In genomic region chr15:81261172-81261808, GRCh38 we compare ENCODE assay signal across 25 cellular contexts.
DNase-seq lines count a peak whose midpoint lies in the region; ATAC-seq, FAIRE-seq and TF ChIP-seq lines count a peak whose summit lies in the region.
"Had no signal": no experiment of that assay in that cellular context is flagged by ENCODE, and none has a peak within 500 bp of the region (broad histone marks: within the 10 kb centered on the region; RNA-seq: fewer than 3 reads in every experiment).

No MANE protein-coding gene starts in this region.

- FAIRE-seq in GM12892 (lab: Jason Lieb, UNC): no peak
- FAIRE-seq: GM12878, GM19239 had no signal

- no peak overlapping the region for H3K14ac ChIP-seq in neuronal stem cell (ENCODE audit: low read length)

- H3K27ac Mint-ChIP-seq in GM23338: no peak overlapping the region
- no peak overlapping the region for H3K27ac Mint-ChIP-seq in nephron progenitor cell
- H3K27ac Mint-ChIP-seq: CD14-positive monocyte; CD4-positive, alpha-beta memory T cell; CD4-positive, CD25-positive, alpha-beta regulatory T cell; CD8-positive, alpha-beta memory T cell had no signal

- no peak overlapping the region for H3K4me3 ChIP-seq in GM23338
- H3K4me3 ChIP-seq in esophagus muscularis mucosa: no peak overlapping the region
- H3K4me3 ChIP-seq in neuronal stem cell (ENCODE audit: low read length in 2 of 2): peak overlapping the region in 1 of 2 donors; percentile 4
- H3K4me3 ChIP-seq: BLaER1, GM12878 had no signal

- H3K9me3 Mint-ChIP-seq in GM23338 (no peaks in the 10 kb centered on the region; the same call in 2 of the 3 replicates), nephron progenitor cell (no peaks in the 10 kb centered on the region)
- H3K9me3 Mint-ChIP-seq: CD14-positive monocyte; CD4-positive, alpha-beta memory T cell; CD8-positive, alpha-beta memory T cell had no signal

- no peak for TF ChIP-seq EP300 in esophagus muscularis mucosa (IDR thresholded peaks at IDR 0.05)

- H3K4ac ChIP-seq in neuronal stem cell (ENCODE audit: low read length): no peak overlapping the region

- H3K36me3 Mint-ChIP-seq in GM23338 (ENCODE audit: low read depth) (no peaks in the 10 kb centered on the region), nephron progenitor cell (ENCODE audit: low read depth) (no peaks in the 10 kb centered on the region)
- H3K36me3 Mint-ChIP-seq: CD14-positive monocyte; CD4-positive, alpha-beta memory T cell; CD4-positive, CD25-positive, alpha-beta regulatory T cell; CD8-positive, alpha-beta memory T cell had no signal

- no peak for ATAC-seq in GM23338
- ATAC-seq in GM21825 (IDR thresholded peaks at IDR 0.05; ENCODE audit: unreplicated experiment): no peak
- ATAC-seq: GM12878 had no signal

- no peak overlapping the region for H2BK12ac ChIP-seq in neuronal stem cell (ENCODE audit: low read length)

- no peak overlapping the region for H2AK5ac ChIP-seq in neuronal stem cell (ENCODE audit: low read depth, low read length)

- no peak for DNase-seq in GM23338 (ENCODE audit: low spot score)
- DNase-seq in esophagus muscularis mucosa (ENCODE audit: extremely low spot score): peak; percentile 86
- no peak for DNase-seq in neuronal stem cell (ENCODE audit: low spot score)
- DNase-seq in GM12892 (ENCODE audit: insufficient read length): no peak
- DNase-seq in nephron progenitor cell: no peak
- DNase-seq: 8988T; ACHN; BE2C; C1 segment of cervical spinal cord; CD4-positive, alpha-beta memory T cell; CD4-positive, CD25-positive, alpha-beta regulatory T cell; CD8-positive, alpha-beta memory T cell; COR-L47; DMS 273 treated with DMSO at 0.1 percent for 48 hours; DMS153; DMS53; DMS79; DND-41; EL; GDM1 had no signal

- no peak overlapping the region for H2BK15ac ChIP-seq in neuronal stem cell (ENCODE audit: low read length)

- H3K4me1 Mint-ChIP-seq in GM23338 (peaks cover 11% of the 10 kb centered on the region), nephron progenitor cell (peaks cover 15% of the 10 kb centered on the region)

- H4K20me1 ChIP-seq in GM23338 (replicated peaks; ENCODE audit: insufficient read depth): no peaks in the 10 kb centered on the region
- H4K20me1 ChIP-seq: BLaER1 had no signal

- H3K9me3 ChIP-seq in esophagus muscularis mucosa (no peaks in the 10 kb centered on the region), neuronal stem cell (replicated peaks in 1 of 2; ENCODE audit: control insufficient read depth in 2 of 2, insufficient read depth in 1 of 2, low read depth in 1 of 2, low read length in 2 of 2) (no peaks in the 10 kb centered on the region)
- H3K9me3 ChIP-seq: BE2C, BLaER1 had no signal

- H3K36me3 ChIP-seq in GM23338 (ENCODE audit: insufficient read depth) (no peaks in the 10 kb centered on the region), esophagus muscularis mucosa (no peaks in the 10 kb centered on the region), neuronal stem cell (replicated peaks in 1 of 2; ENCODE audit: control insufficient read depth in 2 of 2, insufficient read depth in 2 of 2, low read length in 2 of 2) (no peaks in the 10 kb centered on the region)
- H3K36me3 ChIP-seq: BE2C, BLaER1 had no signal

- H2AFZ ChIP-seq in GM23338 (0 out of 2 replicates have a peak overlapping the region, but pooled peaks have one; percentile 64), neuronal stem cell (ENCODE audit: low read length) (no peak overlapping the region)

- H3K23ac ChIP-seq in neuronal stem cell (ENCODE audit: low read depth, low read length, poor library complexity): no peak overlapping the region

- H3K4me2 ChIP-seq in GM23338 (no peak overlapping the region), neuronal stem cell (ENCODE audit: insufficient read depth, low read length, poor library complexity, severe bottlenecking) (no peak overlapping the region)
- H3K4me2 ChIP-seq: BLaER1 had no signal

- intact Hi-C loops in esophagus muscularis mucosa (cut with DNase I): no loop called here

- TF ChIP-seq CTCF in GM23338 (conservative IDR thresholded peaks at IDR 0.05; ENCODE audit: low read depth in 2 of 2) (no peak), esophagus muscularis mucosa (IDR thresholded peaks at IDR 0.05) (no peak), nephron progenitor cell (IDR thresholded peaks at IDR 0.05) (no peak)

- peaks cover 5% of the 10 kb centered on the region for H3K27me3 Mint-ChIP-seq in GM23338 (ENCODE audit: insufficient read depth, low read depth, poor library complexity)
- H3K27me3 Mint-ChIP-seq in nephron progenitor cell (ENCODE audit: low read depth, poor library complexity): peaks cover 8% of the 10 kb centered on the region

- H4K91ac ChIP-seq in neuronal stem cell (ENCODE audit: low read depth, low read length, poor library complexity): no peak overlapping the region

- no peak overlapping the region for H3K9ac ChIP-seq in neuronal stem cell (ENCODE audit: low read depth, low read length, poor library complexity)
- H3K9ac ChIP-seq: BLaER1 had no signal

- peak overlapping the region; percentile 3 for H3K18ac ChIP-seq in neuronal stem cell (ENCODE audit: low read length)

- H3K27me3 ChIP-seq in GM23338 (ENCODE audit: insufficient read depth) (no peaks in the 10 kb centered on the region), esophagus muscularis mucosa (peaks cover 0 to 5% (median 0%) of the 10 kb centered on the region in 4 donors), neuronal stem cell (ENCODE audit: control insufficient read depth in 3 of 3, insufficient read depth in 3 of 3, low read depth in 1 of 3, low read length in 3 of 3) (no peaks in the 10 kb centered on the region)
- H3K27me3 ChIP-seq: BE2C, BLaER1 had no signal

- H3K4me3 Mint-ChIP-seq in GM23338: no peak overlapping the region
- no peak overlapping the region for H3K4me3 Mint-ChIP-seq in nephron progenitor cell
- H3K4me3 Mint-ChIP-seq: CD14-positive monocyte; CD4-positive, alpha-beta memory T cell; CD4-positive, CD25-positive, alpha-beta regulatory T cell; CD8-positive, alpha-beta memory T cell had no signal

- no peak overlapping the region for H2BK120ac ChIP-seq in neuronal stem cell (ENCODE audit: low read depth, low read length)

- H3K4me1 ChIP-seq in GM23338 (ENCODE audit: insufficient read depth) (no peaks in the 10 kb centered on the region; the same call in 1 of the 2 replicates), esophagus muscularis mucosa (peaks cover 11 to 19% (median 13%) of the 10 kb centered on the region in 4 donors), neuronal stem cell (ENCODE audit: control insufficient read depth in 2 of 2, insufficient read depth in 1 of 2, low read depth in 1 of 2, low read length in 2 of 2) (peaks cover 0 to 4% of the 10 kb centered on the region in 2 donors)
- H3K4me1 ChIP-seq: BE2C had no signal

- H3K27ac ChIP-seq in GM23338 (ENCODE audit: low read depth) (no peak overlapping the region), esophagus muscularis mucosa (replicated peaks in 1 of 4) (no peak overlapping the region), neuronal stem cell (replicated peaks; ENCODE audit: low read length) (no peak overlapping the region)
- H3K27ac ChIP-seq: BLaER1 had no signal

- no peak overlapping the region for H4K8ac ChIP-seq in neuronal stem cell (ENCODE audit: low read depth, low read length)

- no peaks in the 10 kb centered on the region for H3K79me2 ChIP-seq in GM23338 (replicated peaks; ENCODE audit: insufficient read depth)

- no peak overlapping the region for H2BK5ac ChIP-seq in neuronal stem cell (ENCODE audit: low read length)

- H3F3A ChIP-seq in GM23338 (replicated peaks; ENCODE audit: low read depth): no peaks in the 10 kb centered on the region

- WGBS in esophagus muscularis mucosa: 85% methylated on average over 6 of the region's 6 CpGs
- WGBS in neuronal stem cell (ENCODE audit: extremely low coverage in 2 of 2, insufficient read length in 2 of 2, insufficient replicate concordance in 1 of 2), 2 donors: no CpG with 5 or more reads among the region's 6 CpGs

- TF ChIP-seq POLR2A in esophagus muscularis mucosa (IDR thresholded peaks at IDR 0.05; ENCODE audit: low read depth) (no peak), GM12892 (IDR thresholded peaks at IDR 0.05; ENCODE audit: low read depth, low read length) (no peak)

- no peaks in the 10 kb centered on the region for H3K9me2 ChIP-seq in GM23338 (ENCODE audit: insufficient read depth)

- H3K79me1 ChIP-seq in neuronal stem cell (ENCODE audit: low read depth, low read length): no peaks in the 10 kb centered on the region

TF ChIP-seq in GM23338, 12 proteins besides CTCF, POLR2A, EP300 and RAD21 (continues in another document):
- TF ChIP-seq NANOG (IDR thresholded peaks at IDR 0.05; ENCODE audit: borderline replicate concordance): no peak
